20 cellular contexts compared by ENCODE assay signal in the genomic region with DNA sequence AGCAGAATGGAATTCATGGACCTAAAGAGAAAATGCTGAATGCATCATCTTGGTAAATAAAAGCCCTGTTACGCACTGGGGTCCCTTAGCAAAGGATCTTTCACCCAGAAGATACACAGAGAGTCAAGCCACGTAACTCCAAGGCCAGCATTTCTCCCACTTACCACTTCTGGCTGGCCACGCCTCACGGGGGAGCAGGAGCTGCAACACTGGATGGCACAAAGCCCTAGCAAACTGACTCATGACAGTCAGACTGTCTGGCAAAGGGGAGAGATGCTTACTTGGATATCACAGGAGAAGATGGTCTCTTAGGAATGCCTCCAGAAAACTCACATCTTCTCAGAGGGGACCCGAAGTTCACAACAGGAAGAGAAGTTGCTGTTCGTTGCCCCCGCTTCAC.
"Had no signal": no experiment of that assay in that cellular context is flagged by ENCODE, and none has a peak within 500 bp of the region (broad histone marks: within the 10 kb centered on the region; RNA-seq: fewer than 3 reads in every experiment).

No MANE protein-coding gene starts in this region.

- H3K36me3 ChIP-seq: ascending aorta, brain microvascular endothelial cell, lower lobe of right lung, right atrium auricular region, upper lobe of left lung had no signal

- H3K27ac ChIP-seq: ascending aorta, brain microvascular endothelial cell, lower lobe of right lung, psoas muscle, right atrium auricular region, upper lobe of left lung had no signal

- H3K27me3 ChIP-seq: ascending aorta, brain microvascular endothelial cell, right atrium auricular region, upper lobe of left lung had no signal

- H3K4me1 ChIP-seq: ascending aorta, lower lobe of right lung, psoas muscle, right atrium auricular region, upper lobe of left lung had no signal

- DNase-seq: activated CD4-positive, alpha-beta T cell treated with anti-CD3 and anti-CD28 coated beads, Interleukin-2, amount 50 U/mL, for 4 hours; activated CD8-positive, alpha-beta memory T cell treated with anti-CD3 and anti-CD28 coated beads for 24 hours; activated CD8-positive, alpha-beta memory T cell treated with anti-CD3 and anti-CD28 coated beads, Interleukin-2, amount 50 U/mL, for 4 hours; activated T-cell treated with anti-CD3 and anti-CD28 coated beads, Interleukin-2, amount 50 U/mL, for 24 hours; brain microvascular endothelial cell; effector CD4-positive, alpha-beta T cell; erythroblast; lower lobe of right lung; naive thymus-derived CD8-positive, alpha-beta T cell; psoas muscle; stimulated activated CD4-positive, alpha-beta T cell treated with anti-CD3 and anti-CD28 coated beads, Interleukin-4, amount 100 ng/mL, for 24 hours; stimulated activated naive CD4-positive, alpha-beta T cell treated with Interleukin-2 at 50 U/mL for 16 hours; T-helper 1 cell; T-helper 9 cell; upper lobe of left lung had no signal

- H3K4me3 ChIP-seq: ascending aorta, lower lobe of right lung, psoas muscle, right atrium auricular region, upper lobe of left lung had no signal

- ATAC-seq: activated naive CD4-positive, alpha-beta T cell treated with anti-CD3 and anti-CD28 coated beads, Interleukin-2, amount 50 U/mL, for 72 hours; activated T-helper 17 cell treated with anti-CD3 and anti-CD28 coated beads, Interleukin-2, amount 50 U/mL, for 72 hours; lower lobe of right lung; naive thymus-derived CD8-positive, alpha-beta T cell; psoas muscle; WTC11 had no signal

- H3K9me3 ChIP-seq: ascending aorta, lower lobe of right lung, psoas muscle, right atrium auricular region, upper lobe of left lung had no signal
